ENCODE assay signal across 20 cellular contexts in genomic region chr9:37340961-37341360, GRCh38.
"Had no signal": no experiment of that assay in that cellular context is flagged by ENCODE, and none has a peak within 500 bp of the region (broad histone marks: within the 10 kb centered on the region; RNA-seq: fewer than 3 reads in every experiment).

No MANE protein-coding gene starts in this region.

- H3K27me3 Mint-ChIP-seq: activated CD4-positive, alpha-beta T cell treated with anti-CD3 and anti-CD28 coated beads for 36 hours; activated naive CD8-positive, alpha-beta T cell treated with anti-CD3 and anti-CD28 coated beads for 36 hours; dendritic cell treated with granulocyte-macrophage colony-stimulating factor and Interleukin-4, amounts not matched to agents 40 ng/mL and 50 ng/mL, for 4 days; natural killer cell treated with Interleukin-12 subunit alpha and Interleukin-12 subunit beta and Interleukin-15 and Interleukin-18, amount 100 ng/mL, for 72 hours; stimulated activated memory B cell treated with anti-CD40 and anti-IgM and Interleukin-4, amounts not matched to agents 10 μg/mL and 1 μg/mL and 100 μg/mL, for 72 hours had no signal

- H3K36me3 Mint-ChIP-seq: activated naive CD8-positive, alpha-beta T cell treated with anti-CD3 and anti-CD28 coated beads for 36 hours; natural killer cell treated with Interleukin-12 subunit alpha and Interleukin-12 subunit beta and Interleukin-15 and Interleukin-18, amount 100 ng/mL, for 72 hours had no signal

- H3K4me1 ChIP-seq: sigmoid colon, thyroid gland had no signal

- H3K4me3 Mint-ChIP-seq: activated CD4-positive, alpha-beta T cell treated with anti-CD3 and anti-CD28 coated beads for 36 hours; activated naive CD8-positive, alpha-beta T cell treated with anti-CD3 and anti-CD28 coated beads for 36 hours; dendritic cell treated with granulocyte-macrophage colony-stimulating factor and Interleukin-4, amounts not matched to agents 40 ng/mL and 50 ng/mL, for 4 days; natural killer cell treated with Interleukin-12 subunit alpha and Interleukin-12 subunit beta and Interleukin-15 and Interleukin-18, amount 100 ng/mL, for 72 hours; stimulated activated memory B cell treated with anti-CD40 and anti-IgM and Interleukin-4, amounts not matched to agents 10 μg/mL and 1 μg/mL and 100 μg/mL, for 72 hours had no signal

- H3K4me3 ChIP-seq: lung, sigmoid colon, thyroid gland had no signal

- H3K9me3 Mint-ChIP-seq: activated naive CD8-positive, alpha-beta T cell treated with anti-CD3 and anti-CD28 coated beads for 36 hours; dendritic cell treated with granulocyte-macrophage colony-stimulating factor and Interleukin-4, amounts not matched to agents 40 ng/mL and 50 ng/mL, for 4 days; natural killer cell treated with Interleukin-12 subunit alpha and Interleukin-12 subunit beta and Interleukin-15 and Interleukin-18, amount 100 ng/mL, for 72 hours; stimulated activated memory B cell treated with anti-CD40 and anti-IgM and Interleukin-4, amounts not matched to agents 10 μg/mL and 1 μg/mL and 100 μg/mL, for 72 hours had no signal

- H3K27me3 ChIP-seq: sigmoid colon, thyroid gland had no signal

- H3K4me1 Mint-ChIP-seq: activated CD4-positive, alpha-beta T cell treated with anti-CD3 and anti-CD28 coated beads for 36 hours; activated naive CD8-positive, alpha-beta T cell treated with anti-CD3 and anti-CD28 coated beads for 36 hours had no signal

- ATAC-seq: activated CD4-positive, alpha-beta T cell treated with anti-CD3 and anti-CD28 coated beads for 36 hours; natural killer cell treated with Interleukin-12 subunit alpha and Interleukin-12 subunit beta and Interleukin-15 and Interleukin-18, amount 100 ng/mL, for 72 hours; stimulated activated memory B cell treated with anti-CD40 and anti-IgM and Interleukin-4, amounts not matched to agents 10 μg/mL and 1 μg/mL and 100 μg/mL, for 72 hours had no signal

- DNase-seq: activated CD4-positive, alpha-beta T cell treated with anti-CD3 and anti-CD28 coated beads for 36 hours; activated CD4-positive, alpha-beta T cell treated with anti-CD3 and anti-CD28 coated beads, Interleukin-2, amount 50 U/mL, for 48 hours; activated naive CD4-positive, alpha-beta T cell; activated naive CD8-positive, alpha-beta T cell treated with anti-CD3 and anti-CD28 coated beads for 36 hours; activated T-cell treated with anti-CD3 and anti-CD28 coated beads for 4 hours; amniotic stem cell; effector memory CD4-positive, alpha-beta T cell; foreskin fibroblast; glutamatergic neuron; hippocampal formation; islet precursor cell; sigmoid colon; stimulated activated CD4-positive, alpha-beta T cell treated with anti-CD3 and anti-CD28 coated beads, Interleukin-4, amount 100 ng/mL, for 4 hours; T1000; thyroid gland had no signal

- H3K9me3 ChIP-seq: sigmoid colon, thyroid gland had no signal

- H3K36me3 ChIP-seq: sigmoid colon, thyroid gland had no signal

- H3K27ac ChIP-seq: sigmoid colon, thyroid gland, VCaP had no signal

- H3K27ac Mint-ChIP-seq: activated CD4-positive, alpha-beta T cell treated with anti-CD3 and anti-CD28 coated beads for 36 hours; activated naive CD8-positive, alpha-beta T cell treated with anti-CD3 and anti-CD28 coated beads for 36 hours; dendritic cell treated with granulocyte-macrophage colony-stimulating factor and Interleukin-4, amounts not matched to agents 40 ng/mL and 50 ng/mL, for 4 days; natural killer cell treated with Interleukin-12 subunit alpha and Interleukin-12 subunit beta and Interleukin-15 and Interleukin-18, amount 100 ng/mL, for 72 hours; stimulated activated memory B cell treated with anti-CD40 and anti-IgM and Interleukin-4, amounts not matched to agents 10 μg/mL and 1 μg/mL and 100 μg/mL, for 72 hours had no signal
